In genomic region chr15:35481992-35482391, GRCh38 we compare ENCODE assay signal across 10 cellular contexts.
DNase-seq lines count a peak whose midpoint lies in the region; ATAC-seq and TF ChIP-seq lines count a peak whose summit lies in the region.
"Had no signal": no experiment of that assay in that cellular context is flagged by ENCODE, and none has a peak within 500 bp of the region (broad histone marks: within the 10 kb centered on the region; RNA-seq: fewer than 3 reads in every experiment).

No MANE protein-coding gene starts in this region.

- no peak overlapping the region for H3K4me3 Mint-ChIP-seq in endodermal cell
- H3K4me3 Mint-ChIP-seq in activated CD4-positive, alpha-beta memory T cell treated with anti-CD3 and anti-CD28 coated beads for 36 hours, result no peak overlapping the region
- H3K4me3 Mint-ChIP-seq: nephron progenitor cell had no signal

- H3K9me3 Mint-ChIP-seq in endodermal cell, result peaks cover 32% of the 10 kb centered on the region
- H3K9me3 Mint-ChIP-seq in activated CD4-positive, alpha-beta memory T cell treated with anti-CD3 and anti-CD28 coated beads for 36 hours, result peaks cover 11% of the 10 kb centered on the region

- H3K36me3 ChIP-seq in endodermal cell (ENCODE audit: control insufficient read depth, insufficient read depth, low read length), result no peaks in the 10 kb centered on the region
- H3K36me3 ChIP-seq in osteoblast (ENCODE audit: insufficient read depth, low read length), result no peaks in the 10 kb centered on the region

- no peak for ATAC-seq in GM18517 (IDR thresholded peaks at IDR 0.05; ENCODE audit: unreplicated experiment)
- no peak for ATAC-seq in HG02973 (IDR thresholded peaks at IDR 0.05; ENCODE audit: unreplicated experiment)
- ATAC-seq in HG02884 (IDR thresholded peaks at IDR 0.05; ENCODE audit: unreplicated experiment), result no peak

- POLR2A ChIA-PET in activated CD4-positive, alpha-beta memory T cell treated with anti-CD3 and anti-CD28 coated beads for 36 hours (lab: Charles Lee), result no interaction called here

- H3K4me2 ChIP-seq in osteoblast (ENCODE audit: insufficient read depth, low read length), result peak overlapping the region; percentile 11

- H3K9ac ChIP-seq in endodermal cell (ENCODE audit: extremely low read depth, low read length, poor library complexity, severe bottlenecking), result no peak overlapping the region

- TF ChIP-seq CTCF in endodermal cell (conservative IDR thresholded peaks at IDR 0.05) (no peak), osteoblast (IDR thresholded peaks at IDR 0.05; ENCODE audit: extremely low read depth, low read depth, low read length) (no peak)

- H3K79me2 ChIP-seq in osteoblast (ENCODE audit: insufficient read depth, low read length), result no peaks in the 10 kb centered on the region

- H3K36me3 Mint-ChIP-seq in endodermal cell (ENCODE audit: low read depth), result peaks cover 32% of the 10 kb centered on the region
- H3K36me3 Mint-ChIP-seq in activated CD4-positive, alpha-beta memory T cell treated with anti-CD3 and anti-CD28 coated beads for 36 hours, result peaks cover 15% of the 10 kb centered on the region

- peaks cover 6% of the 10 kb centered on the region for H3K4me1 Mint-ChIP-seq in endodermal cell
- H3K4me1 Mint-ChIP-seq in activated CD4-positive, alpha-beta memory T cell treated with anti-CD3 and anti-CD28 coated beads for 36 hours (ENCODE audit: low read depth), result no peaks in the 10 kb centered on the region

- CTCF ChIA-PET in activated CD4-positive, alpha-beta memory T cell treated with anti-CD3 and anti-CD28 coated beads for 36 hours (lab: Charles Lee), result no interaction called here

- no peaks in the 10 kb centered on the region for H3K4me1 ChIP-seq in endodermal cell (ENCODE audit: control insufficient read depth, insufficient read depth, low read length)
- H3K4me1 ChIP-seq in osteoblast (ENCODE audit: insufficient read depth, low read length), result peaks cover 9% of the 10 kb centered on the region

- peak; percentile 32 for DNase-seq in GM04503 (ENCODE audit: low read depth)
- DNase-seq in NCI-H446 treated with DMSO at 0.1 percent for 48 hours (lab: John Stamatoyannopoulos, UW), result peak; percentile 73
- peak; percentile 46 for DNase-seq in endodermal cell
- peak; percentile 21 for DNase-seq in osteoblast (ENCODE audit: insufficient read length, low spot score, missing footprints)
- no peak for DNase-seq in activated CD4-positive, alpha-beta memory T cell treated with anti-CD3 and anti-CD28 coated beads for 36 hours
- DNase-seq: NCI-H510A, nephron progenitor cell had no signal

- no peaks in the 10 kb centered on the region for H3K27me3 ChIP-seq in endodermal cell (ENCODE audit: control insufficient read depth, insufficient read depth, low read length, poor library complexity, severe bottlenecking)
- H3K27me3 ChIP-seq in osteoblast (ENCODE audit: insufficient read depth, low read length), result no peaks in the 10 kb centered on the region

- 77% methylated on average over 2 of the region's 2 CpGs; no CpG with 5 or more reads in 1 of the 2 experiments for WGBS in endodermal cell (ENCODE audit: insufficient coverage in 1 of 2, insufficient read length in 1 of 2), 2 experiments

- H3K27ac Mint-ChIP-seq in endodermal cell, result no peak overlapping the region
- no peak overlapping the region for H3K27ac Mint-ChIP-seq in activated CD4-positive, alpha-beta memory T cell treated with anti-CD3 and anti-CD28 coated beads for 36 hours
- H3K27ac Mint-ChIP-seq: nephron progenitor cell had no signal

- H3K27ac ChIP-seq in endodermal cell (ENCODE audit: low read depth, low read length) (no peak overlapping the region), osteoblast (ENCODE audit: low read depth, low read length) (no peak overlapping the region)

- no peaks in the 10 kb centered on the region for H3K27me3 Mint-ChIP-seq in endodermal cell (ENCODE audit: insufficient read depth)
- H3K27me3 Mint-ChIP-seq in activated CD4-positive, alpha-beta memory T cell treated with anti-CD3 and anti-CD28 coated beads for 36 hours, result no peaks in the 10 kb centered on the region

- H4K20me1 ChIP-seq in osteoblast (ENCODE audit: insufficient read depth, low read length), result no peaks in the 10 kb centered on the region

- H2AFZ ChIP-seq in osteoblast (ENCODE audit: low read length), result no peak overlapping the region

- intact Hi-C loops in activated CD4-positive, alpha-beta memory T cell treated with anti-CD3 and anti-CD28 coated beads for 36 hours (cut with micrococcal nuclease), result no loop called here

- H3K9me3 ChIP-seq in endodermal cell (ENCODE audit: control insufficient read depth, low read length), result peaks cover 39% of the 10 kb centered on the region
- H3K9me3 ChIP-seq in osteoblast (ENCODE audit: low read depth, low read length), result no peaks in the 10 kb centered on the region

- H3K4me3 ChIP-seq in endodermal cell (ENCODE audit: low read length) (no peak overlapping the region), osteoblast (ENCODE audit: insufficient read depth, low read length) (no peak overlapping the region)
